8 cellular contexts compared by ENCODE assay signal in the genomic region with DNA sequence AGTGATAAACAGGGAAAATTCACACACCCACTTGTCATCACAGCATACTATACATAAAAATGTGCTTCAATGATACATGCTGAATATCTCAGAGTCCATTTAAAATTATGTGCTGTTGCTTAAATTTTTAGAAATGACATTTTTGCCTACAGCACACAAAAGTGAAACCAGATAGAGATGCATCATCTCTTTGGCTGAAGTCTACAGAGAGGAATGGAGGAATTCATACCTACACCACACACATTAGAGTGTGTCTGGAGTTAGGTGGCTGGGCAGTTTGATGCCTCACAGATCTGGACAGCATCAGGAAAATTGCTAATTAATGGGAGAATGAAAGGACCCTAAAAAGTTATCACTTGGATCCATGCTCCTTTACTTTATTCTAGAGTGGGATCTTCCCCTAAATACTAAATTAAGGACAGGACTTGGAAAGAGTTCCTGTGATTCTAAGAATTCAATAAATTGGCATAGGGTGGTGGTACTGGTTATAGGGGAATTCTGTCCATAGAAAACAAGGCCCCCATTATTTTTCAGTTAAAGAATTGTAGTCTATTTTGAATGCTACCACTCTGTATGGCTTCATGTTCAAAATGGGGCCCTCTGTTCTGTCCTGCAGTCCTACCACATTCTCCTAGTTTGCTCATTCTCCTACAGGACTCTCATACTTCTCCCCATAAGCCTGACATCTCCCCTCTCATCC. TPM values are rescaled to one million over a fixed set of nuclear protein-coding genes. Genes with fewer than 3 reads are reported as not detected.
DNase-seq lines count a peak whose midpoint lies in the region; ATAC-seq and TF ChIP-seq lines count a peak whose summit lies in the region.
"Had no signal": no experiment of that assay in that cellular context is flagged by ENCODE, and none has a peak within 500 bp of the region (broad histone marks: within the 10 kb centered on the region; RNA-seq: fewer than 3 reads in every experiment).

No MANE protein-coding gene starts in this region.

- no peak for TF ChIP-seq CTCF in stomach (IDR thresholded peaks at IDR 0.05)

- intact Hi-C loops in stomach (cut with DNase I; ENCODE audit: low total_unique reads) = no loop called here

- TF ChIP-seq EP300 in stomach (IDR thresholded peaks at IDR 0.05) = no peak

- H3K36me3 ChIP-seq in stomach = peaks cover 0 to 41% (median 17%) of the 10 kb centered on the region in 4 donors

- H3K27ac ChIP-seq in stomach = peak overlapping the region; percentile 65 to 86 (median 73)

- H3K9me3 ChIP-seq in stomach = no peaks in the 10 kb centered on the region

- peak; percentile 28 for DNase-seq in LHCN-M2 (ENCODE audit: low read depth)
- peak; percentile 15 for DNase-seq in fibroblast of gingiva (ENCODE audit: low read depth)
- no peak for DNase-seq in stomach
- DNase-seq in NCI-H1092 treated with DMSO at 0.1 percent for 48 hours (lab: John Stamatoyannopoulos, UW) = no peak
- DNase-seq: NCI-H510A had no signal

- H3K4me1 ChIP-seq in stomach = peaks cover 0 to 44% (median 10%) of the 10 kb centered on the region in 4 donors

- ATAC-seq in GM18505 (IDR thresholded peaks at IDR 0.05; ENCODE audit: unreplicated experiment) (no peak), HG03378 (IDR thresholded peaks at IDR 0.05; ENCODE audit: unreplicated experiment) (no peak), GM21717 (IDR thresholded peaks at IDR 0.05; ENCODE audit: unreplicated experiment) (no peak)

- no peaks in the 10 kb centered on the region for H3K27me3 ChIP-seq in stomach

- peak overlapping the region in 2 of 4 donors; percentile 21 to 30 for H3K4me3 ChIP-seq in stomach

- TF ChIP-seq POLR2A in GM18505 (IDR thresholded peaks at IDR 0.05; ENCODE audit: borderline replicate concordance, extremely low read depth, insufficient read depth, insufficient read length) (peak; percentile 65), stomach (IDR thresholded peaks at IDR 0.05) (no peak)

RNA-seq across cellular contexts. Expression of gene RCBTB2, which starts 41.3 kb away (rescaled TPM):
- total RNA-seq in LHCN-M2 (2014; rRNA removed) (21.0 and 22.2 TPM in 2 replicates), stomach (10 to 100 TPM in 2 of 5 donors, 1 to 10 TPM in 2, under 1 TPM in 1; 0.29 to 56.6 (median 4.5) TPM)
- polyA plus RNA-seq in LHCN-M2 (2012) = 7.8 TPM
- polyA plus RNA-seq in stomach = 10 to 100 TPM in 1 of 3 donors, 1 to 10 TPM in 2; 6.2 to 13.7 (median 9.0) TPM

Comparison
In these comparisons a context has a peak if more than half of its experiments do, and no peak if none do; other contexts are left out.
1. DNase-seq: peak in LHCN-M2 (single experiment) and fibroblast of gingiva (single experiment); none in stomach (single experiment) and NCI-H1092 treated with DMSO at 0.1 percent for 48 hours (single experiment).